ENCODE assay signal across 8 cellular contexts in the genomic region with DNA sequence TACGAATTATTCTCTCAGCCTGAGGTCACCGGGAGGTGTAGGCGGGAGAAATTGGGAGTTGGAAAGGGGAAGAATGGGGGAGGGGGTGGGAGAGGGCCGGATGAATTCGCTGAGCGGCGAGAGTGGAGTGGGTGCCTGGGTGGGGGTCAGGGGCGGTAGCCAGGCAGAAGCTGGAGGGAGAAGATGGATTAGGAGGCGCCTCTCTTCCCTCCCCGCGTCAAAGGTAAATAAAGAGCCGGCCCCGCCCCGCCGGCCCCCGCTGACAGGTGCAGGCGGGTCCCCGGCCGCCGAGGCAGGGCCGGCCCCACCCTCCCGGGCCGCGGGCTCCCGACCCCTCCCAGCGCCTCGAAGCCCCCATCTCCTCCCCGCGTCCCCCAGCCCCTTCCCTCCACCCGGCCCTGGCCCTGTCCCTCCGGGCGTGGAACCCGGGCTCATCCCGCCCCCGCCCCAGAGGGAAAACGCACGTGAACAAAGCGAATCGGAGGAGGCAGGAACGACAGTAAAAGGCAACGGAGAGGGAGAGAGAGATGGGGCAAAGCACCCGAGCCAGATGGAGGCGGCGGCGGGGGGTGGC. TPM values are rescaled to one million over a fixed set of nuclear protein-coding genes. Genes with fewer than 3 reads are reported as not detected.
A peak's percentile ranks its signal among the peaks of the same experiment; 100 is the strongest.
DNase-seq lines count a peak whose midpoint lies in the region; ATAC-seq and TF ChIP-seq lines count a peak whose summit lies in the region.

No MANE protein-coding gene starts in this region.

- DNase-seq in activated T-cell treated with anti-CD3 and anti-CD28 coated beads, Interleukin-2, amount 50 U/mL, for 4 hours = no peak
- no peak for DNase-seq in activated T-cell treated with anti-CD3 and anti-CD28 coated beads, Interleukin-2, amount 50 U/mL, for 1 hour
- DNase-seq in left colon = no peak
- no peak for DNase-seq in tibial artery
- no peak for DNase-seq in HPDE6-E6E7 (ENCODE audit: extremely low spot score)

- no peak overlapping the region for H3K27ac ChIP-seq in tibial artery

- H3K27me3 Mint-ChIP-seq in activated T-cell treated with anti-CD3 and anti-CD28 coated beads, Interleukin-2, amount 50 U/mL, for 4 hours (ENCODE audit: low read depth) = peaks cover 31% of the 10 kb centered on the region
- peaks cover 12% of the 10 kb centered on the region for H3K27me3 Mint-ChIP-seq in activated naive CD8-positive, alpha-beta T cell

- H3K36me3 Mint-ChIP-seq in activated T-cell treated with anti-CD3 and anti-CD28 coated beads, Interleukin-2, amount 50 U/mL, for 4 hours (ENCODE audit: insufficient read depth) = no peaks in the 10 kb centered on the region
- no peaks in the 10 kb centered on the region for H3K36me3 Mint-ChIP-seq in activated naive CD8-positive, alpha-beta T cell

- intact Hi-C loops in left colon (cut with DNase I, micrococcal nuclease) (no loop called here), tibial artery (cut with DNase I; ENCODE audit: low total_unique reads) (loop anchor here (5.0 to 10.0 kb wide), 2 partner anchors 53 to 69 kb away; no protein-coding TSS in a partner anchor)

- H3K36me3 ChIP-seq in tibial artery = no peaks in the 10 kb centered on the region

- peaks cover 3% of the 10 kb centered on the region for H3K4me1 Mint-ChIP-seq in activated T-cell treated with anti-CD3 and anti-CD28 coated beads, Interleukin-2, amount 50 U/mL, for 4 hours (ENCODE audit: low read depth)
- H3K4me1 Mint-ChIP-seq in activated naive CD8-positive, alpha-beta T cell (ENCODE audit: low read depth) = peaks cover 13% of the 10 kb centered on the region

- H3K4me3 ChIP-seq in tibial artery = peak overlapping the region; percentile 56 to 62

- peaks cover 0 to 18% (median 14%) of the 10 kb centered on the region in 4 donors for H3K4me1 ChIP-seq in tibial artery

- H3K9me3 ChIP-seq in tibial artery = no peaks in the 10 kb centered on the region

- no peaks in the 10 kb centered on the region for H3K9me3 Mint-ChIP-seq in activated T-cell treated with anti-CD3 and anti-CD28 coated beads, Interleukin-2, amount 50 U/mL, for 4 hours
- no peaks in the 10 kb centered on the region for H3K9me3 Mint-ChIP-seq in activated naive CD8-positive, alpha-beta T cell (ENCODE audit: low read depth)

- no peak for TF ChIP-seq CTCF in tibial artery (IDR thresholded peaks at IDR 0.05)

- peaks cover 0 to 26% of the 10 kb centered on the region in 2 donors for H3K27me3 ChIP-seq in tibial artery

- peak; percentile 6 to 30 for ATAC-seq in activated T-cell treated with anti-CD3 and anti-CD28 coated beads, Interleukin-2, amount 50 U/mL, for 4 hours
- ATAC-seq in left colon (peak; percentile 49), HG03442 (IDR thresholded peaks at IDR 0.05; ENCODE audit: unreplicated experiment) (no peak), HG03378 (IDR thresholded peaks at IDR 0.05; ENCODE audit: unreplicated experiment) (no peak)

- H3K27ac Mint-ChIP-seq in activated naive CD8-positive, alpha-beta T cell = no peak overlapping the region

- H3K4me3 Mint-ChIP-seq in activated T-cell treated with anti-CD3 and anti-CD28 coated beads, Interleukin-2, amount 50 U/mL, for 4 hours = peak overlapping the region; percentile 83
- H3K4me3 Mint-ChIP-seq in activated naive CD8-positive, alpha-beta T cell = peak overlapping the region; percentile 90

RNA-seq across cellular contexts. Expression of gene FAM131B, which starts 0.9 kb away (rescaled TPM):
- under 1 TPM; 0.28 to 0.50 (median 0.43) TPM for total RNA-seq in activated T-cell treated with anti-CD3 and anti-CD28 coated beads, Interleukin-2, amount 50 U/mL, for 4 hours
- 1 to 10 TPM in 1 of 2 donors, under 1 TPM in 1; 0.27 to 3.4 TPM for total RNA-seq in left colon

RNA-seq across cellular contexts. Expression of gene ZYX, which starts 19.5 kb away (rescaled TPM):
- total RNA-seq in activated T-cell treated with anti-CD3 and anti-CD28 coated beads, Interleukin-2, amount 50 U/mL, for 4 hours = 10 to 100 TPM; 89.0 to 94.2 (median 90.6) TPM
- 10 to 100 TPM; 70.1 to 84.4 TPM for total RNA-seq in left colon

RNA-seq across cellular contexts. Expression of gene CLCN1, which starts 45.7 kb away (rescaled TPM):
- total RNA-seq in activated T-cell treated with anti-CD3 and anti-CD28 coated beads, Interleukin-2, amount 50 U/mL, for 4 hours = not detected
- not detected for total RNA-seq in left colon

RNA-seq across cellular contexts. Expression of gene EPHA1, which starts 47.0 kb away (rescaled TPM):
- 1 to 10 TPM; 1.1 to 1.9 (median 1.5) TPM for total RNA-seq in activated T-cell treated with anti-CD3 and anti-CD28 coated beads, Interleukin-2, amount 50 U/mL, for 4 hours
- total RNA-seq in left colon = 10 to 100 TPM; 18.2 to 25.1 TPM

Comparison
In these comparisons a context has a peak if more than half of its experiments do, and no peak if none do; other contexts are left out.
1. ATAC-seq: peak in activated T-cell treated with anti-CD3 and anti-CD28 coated beads, Interleukin-2, amount 50 U/mL, for 4 hours (2 of 2) and left colon (single experiment); none in HG03442 (single experiment) and HG03378 (single experiment).